In genomic region chr22:38082986-38083710, GRCh38 we compare ENCODE assay signal across 18 cellular contexts. TPM values are rescaled to one million over a fixed set of nuclear protein-coding genes. Genes with fewer than 3 reads are reported as not detected.
DNase-seq lines count a peak whose midpoint lies in the region; ATAC-seq and TF ChIP-seq lines count a peak whose summit lies in the region.
"Had no signal": no experiment of that assay in that cellular context is flagged by ENCODE, and none has a peak within 500 bp of the region (broad histone marks: within the 10 kb centered on the region; RNA-seq: fewer than 3 reads in every experiment).

No MANE protein-coding gene starts in this region.

- H3K27me3 Mint-ChIP-seq in neural progenitor cell (ENCODE audit: insufficient read depth, low read depth) (peaks cover 14% of the 10 kb centered on the region), type B pancreatic cell (no peaks in the 10 kb centered on the region)

- no peaks in the 10 kb centered on the region for H4K20me1 ChIP-seq in neural progenitor cell (ENCODE audit: low read depth)

- H3K4me3 ChIP-seq in H7 (ENCODE audit: insufficient read depth, low read depth, low read length): no peak overlapping the region
- H3K4me3 ChIP-seq in neural progenitor cell: no peak overlapping the region
- H3K4me3 ChIP-seq: GM12878, PC-9, SK-N-MC had no signal

- no peaks in the 10 kb centered on the region for H3K9me3 ChIP-seq in neural progenitor cell (ENCODE audit: low read depth)

- no peak for ATAC-seq in GM21447 (IDR thresholded peaks at IDR 0.05; ENCODE audit: unreplicated experiment)
- ATAC-seq: HepG2 had no signal

- H2AFZ ChIP-seq in neural progenitor cell (replicated peaks): no peak overlapping the region
- H2AFZ ChIP-seq: PC-9 had no signal

- H3K79me2 ChIP-seq in neural progenitor cell (ENCODE audit: low read depth): no peaks in the 10 kb centered on the region

- peaks cover 42% of the 10 kb centered on the region for H3F3A ChIP-seq in neural progenitor cell (ENCODE audit: low read depth)

- H3K4me2 ChIP-seq in neural progenitor cell: peak overlapping the region; percentile 67
- H3K4me2 ChIP-seq: PC-9 had no signal

- H3K4me1 Mint-ChIP-seq in neural progenitor cell (peaks cover 7% of the 10 kb centered on the region), type B pancreatic cell (ENCODE audit: unreplicated experiment) (peaks cover 4% of the 10 kb centered on the region)

- DNase-seq in H7: peak; percentile 51
- no peak for DNase-seq in neural progenitor cell (ENCODE audit: low spot score)
- DNase-seq in type B pancreatic cell (ENCODE audit: extremely low spot score, unreplicated experiment): no peak
- no peak for DNase-seq in mesenteric fat pad (ENCODE audit: low spot score)
- no peak for DNase-seq in stimulated activated CD4-positive, alpha-beta T cell treated with anti-CD3 and anti-CD28 coated beads, Interleukin-12 subunit alpha, Interleukin-12 subunit beta, amount 100 ng/mL, for 4 hours
- DNase-seq: C1 segment of cervical spinal cord, GOT3, HFFc6, MM.1S, NCI-H1105, NCI-H1694 treated with DMSO at 0.1 percent for 48 hours, NCI-H446, PC-9 had no signal

- H3K27ac Mint-ChIP-seq in neural progenitor cell (no peak overlapping the region), type B pancreatic cell (no peak overlapping the region)
- H3K27ac Mint-ChIP-seq: HFFc6 had no signal

- H3K9me3 Mint-ChIP-seq in neural progenitor cell (no peaks in the 10 kb centered on the region), type B pancreatic cell (no peaks in the 10 kb centered on the region)
- H3K9me3 Mint-ChIP-seq: HFFc6 had no signal

- H3K27ac ChIP-seq in cingulate gyrus (ENCODE audit: low read depth, low read length) (peak overlapping the region; percentile 47), neural progenitor cell (no peak overlapping the region)
- H3K27ac ChIP-seq: PC-9, SK-N-MC had no signal

- H3K36me3 Mint-ChIP-seq in neural progenitor cell (no peaks in the 10 kb centered on the region), type B pancreatic cell (no peaks in the 10 kb centered on the region)

- H3K27me3 ChIP-seq in H7 (ENCODE audit: control insufficient read depth, insufficient read depth, low read length): peaks cover 5% of the 10 kb centered on the region; the same call in 1 of the 2 replicates
- peaks cover 31% of the 10 kb centered on the region for H3K27me3 ChIP-seq in neural progenitor cell

- H3K4me3 Mint-ChIP-seq in neural progenitor cell (no peak overlapping the region), type B pancreatic cell (peak overlapping the region; percentile 11)
- H3K4me3 Mint-ChIP-seq: HFFc6 had no signal

- H3K9ac ChIP-seq in neural progenitor cell: no peak overlapping the region

- TF ChIP-seq CTCF in neural progenitor cell (IDR thresholded peaks at IDR 0.05): no peak
- TF ChIP-seq CTCF in type B pancreatic cell (conservative IDR thresholded peaks at IDR 0.05): no peak

- peaks cover 45% of the 10 kb centered on the region for H3K4me1 ChIP-seq in neural progenitor cell

- H3K36me3 ChIP-seq in H7 (replicated peaks; ENCODE audit: control insufficient read depth, insufficient read depth, low read length): no peaks in the 10 kb centered on the region
- H3K36me3 ChIP-seq in neural progenitor cell: no peaks in the 10 kb centered on the region

RNA-seq across cellular contexts. Expression of gene SLC16A8, which starts 0.8 kb away (rescaled TPM):
- total RNA-seq in H7 (2014; rRNA removed; shearing (Covaris generic)): not detected in 2 replicates
- total RNA-seq in neural progenitor cell (ENCODE audit: low replicate concordance) (1.0 and 3.1 TPM in 2 replicates), type B pancreatic cell (ENCODE audit: low replicate concordance) (not detected in 2 replicates), mesenteric fat pad (not detected)
- total RNA-seq: GM12878, HepG2, HFFc6, PC-9 had no signal

RNA-seq across cellular contexts. Expression of gene PICK1, which starts 25.9 kb away (rescaled TPM):
- total RNA-seq in H7 (2014; rRNA removed; shearing (Covaris generic)): 19.4 and 20.3 TPM in 2 replicates
- total RNA-seq in neural progenitor cell (ENCODE audit: low replicate concordance): 10.7 and 31.8 TPM in 2 replicates
- total RNA-seq in type B pancreatic cell (ENCODE audit: low replicate concordance): 45.4 and 45.6 TPM in 2 replicates
- 13.5 TPM for total RNA-seq in mesenteric fat pad

RNA-seq across cellular contexts. Expression of gene BAIAP2L2, which starts 27.3 kb away (rescaled TPM):
- total RNA-seq in H7 (2014; rRNA removed; shearing (Covaris generic)): 1.0 and 2.7 TPM in 2 replicates
- total RNA-seq in neural progenitor cell (ENCODE audit: low replicate concordance) (0.86 and 2.6 TPM in 2 replicates), type B pancreatic cell (ENCODE audit: low replicate concordance) (4.5 and 12.1 TPM in 2 replicates), mesenteric fat pad (1.8 TPM)
